13 cellular contexts compared by ENCODE assay signal in genomic region chr1:222588135-222588534, GRCh38. TPM values are rescaled to one million over a fixed set of nuclear protein-coding genes. Genes with fewer than 3 reads are reported as not detected.
DNase-seq lines count a peak whose midpoint lies in the region; TF ChIP-seq lines count a peak whose summit lies in the region.
"Had no signal": no experiment of that assay in that cellular context is flagged by ENCODE, and none has a peak within 500 bp of the region (broad histone marks: within the 10 kb centered on the region; RNA-seq: fewer than 3 reads in every experiment).

No MANE protein-coding gene starts in this region.

- H3K36me3 Mint-ChIP-seq in MCF 10A (ENCODE audit: insufficient read depth, unreplicated experiment) (peaks cover 59% of the 10 kb centered on the region), glutamatergic neuron (ENCODE audit: unreplicated experiment) (no peaks in the 10 kb centered on the region), type B pancreatic cell (peaks cover 16% of the 10 kb centered on the region)

- H3K27ac Mint-ChIP-seq in MCF 10A (ENCODE audit: low read depth, unreplicated experiment), result peak overlapping the region; percentile 33
- H3K27ac Mint-ChIP-seq in glutamatergic neuron (ENCODE audit: unreplicated experiment), result no peak overlapping the region
- no peak overlapping the region for H3K27ac Mint-ChIP-seq in type B pancreatic cell

- BruUV-seq in MCF 10A (replicated peaks; lab: Mats Ljungman, UMichigan) (no TSS peak), PC-9 (replicated peaks; lab: Mats Ljungman, UMichigan) (no TSS peak)

- POLR2A ChIA-PET in MCF 10A (lab: Yijun Ruan, JAX), result interaction anchor here (0.6 to 4.7 kb wide), 13 partner anchors 8 to 124 kb away, joined by 4 to 46 read pairs (median 21); partner anchors contain the start of genes AIDA, BROX and HHIPL2
- POLR2A ChIA-PET in PC-9 (lab: Charles Lee; ENCODE audit: unreplicated experiment), result no interaction called here

- H3K4me1 Mint-ChIP-seq in MCF 10A (ENCODE audit: insufficient read depth, unreplicated experiment) (peaks cover 62% of the 10 kb centered on the region), glutamatergic neuron (ENCODE audit: low read depth, unreplicated experiment) (peaks cover 2% of the 10 kb centered on the region), type B pancreatic cell (ENCODE audit: unreplicated experiment) (peaks cover 25% of the 10 kb centered on the region)

- intact Hi-C loops in MCF 10A (cut with micrococcal nuclease), result no loop called here
- intact Hi-C loops in breast epithelium (cut with DNase I; ENCODE audit: low total_unique reads), result no loop called here
- intact Hi-C loops in PC-9 (cut with micrococcal nuclease; ENCODE audit: unreplicated experiment), result loop anchor here (2.0 kb wide), 1 partner anchor 29 kb away; no protein-coding TSS in a partner anchor

- H3K9me3 ChIP-seq in breast epithelium, result no peaks in the 10 kb centered on the region
- no peaks in the 10 kb centered on the region for H3K9me3 ChIP-seq in PC-9 (ENCODE audit: insufficient read depth, low read depth)

- no peak overlapping the region for H3K4me3 ChIP-seq in breast epithelium
- peak overlapping the region; percentile 85; the same call in 1 of the 2 replicates for H3K4me3 ChIP-seq in PC-9

- TF ChIP-seq POLR2A in breast epithelium (IDR thresholded peaks at IDR 0.05), result no peak

- no peaks in the 10 kb centered on the region for H4K20me1 ChIP-seq in PC-9 (ENCODE audit: insufficient read depth)

- no peaks in the 10 kb centered on the region for H3K9me2 ChIP-seq in PC-9 (ENCODE audit: insufficient read depth)

- H3K27me3 Mint-ChIP-seq in MCF 10A (ENCODE audit: insufficient read depth, unreplicated experiment) (no peaks in the 10 kb centered on the region), glutamatergic neuron (ENCODE audit: unreplicated experiment) (no peaks in the 10 kb centered on the region), type B pancreatic cell (no peaks in the 10 kb centered on the region)

- H3F3A ChIP-seq in PC-9 (ENCODE audit: insufficient read depth, low read depth), result peaks cover 4% of the 10 kb centered on the region

- H3K79me2 ChIP-seq in PC-9 (ENCODE audit: low read depth), result peaks cover 66% of the 10 kb centered on the region

- H3K27ac ChIP-seq in breast epithelium, result no peak overlapping the region
- no peak overlapping the region for H3K27ac ChIP-seq in PC-9

- peak overlapping the region; percentile 80 for H3K4me2 ChIP-seq in PC-9

- no peaks in the 10 kb centered on the region for H3K9me3 Mint-ChIP-seq in MCF 10A (ENCODE audit: unreplicated experiment)
- peaks cover 2% of the 10 kb centered on the region for H3K9me3 Mint-ChIP-seq in glutamatergic neuron (ENCODE audit: unreplicated experiment)
- H3K9me3 Mint-ChIP-seq in type B pancreatic cell, result no peaks in the 10 kb centered on the region

- H3K4me3 Mint-ChIP-seq in MCF 10A (ENCODE audit: unreplicated experiment) (peak overlapping the region; percentile 97), glutamatergic neuron (ENCODE audit: unreplicated experiment) (peak overlapping the region; percentile 13), type B pancreatic cell (peak overlapping the region; percentile 55)

- H3K36me3 ChIP-seq in breast epithelium (no peaks in the 10 kb centered on the region), PC-9 (ENCODE audit: low read depth) (peaks cover 40% of the 10 kb centered on the region)

- no peaks in the 10 kb centered on the region for H3K27me3 ChIP-seq in breast epithelium
- no peaks in the 10 kb centered on the region for H3K27me3 ChIP-seq in PC-9 (ENCODE audit: insufficient read depth, low read depth)

- DNase-seq in MCF 10A (ENCODE audit: unreplicated experiment) (no peak), breast epithelium (ENCODE audit: low spot score in 2 of 2) (no peak), PC-9 (no peak), glutamatergic neuron (no peak), type B pancreatic cell (ENCODE audit: extremely low spot score, unreplicated experiment) (no peak), NCI-H510A (lab: John Stamatoyannopoulos, UW) (no peak), NOMO-1 (lab: John Stamatoyannopoulos, UW; ENCODE audit: unreplicated experiment in 2 of 2) (no peak), NCI-H2081 (lab: John Stamatoyannopoulos, UW) (no peak)
- DNase-seq: activated gamma-delta T cell treated with Interleukin-2 at 50 U/mL for 16 hours, C1 segment of cervical spinal cord, Kasumi-1, kidney, NCI-H345 had no signal

- no peak for TF ChIP-seq CTCF in MCF 10A (IDR thresholded peaks at IDR 0.05; ENCODE audit: unreplicated experiment)
- no peak for TF ChIP-seq CTCF in breast epithelium (IDR thresholded peaks at IDR 0.05)
- no peak for TF ChIP-seq CTCF in PC-9 (conservative IDR thresholded peaks at IDR 0.05)
- no peak for TF ChIP-seq CTCF in glutamatergic neuron (IDR thresholded peaks at IDR 0.05; ENCODE audit: partially characterized antibody, unreplicated experiment)
- TF ChIP-seq CTCF in type B pancreatic cell (conservative IDR thresholded peaks at IDR 0.05), result no peak

- CTCF ChIA-PET in MCF 10A (lab: Yijun Ruan, JAX), result interaction anchor here (0.8 to 1.1 kb wide), 2 partner anchors 123 to 125 kb away, joined by 3 to 5 read pairs; no protein-coding TSS in a partner anchor
- CTCF ChIA-PET in PC-9 (lab: Charles Lee), result no interaction called here

- no peak overlapping the region for H2AFZ ChIP-seq in PC-9

- H3K4me1 ChIP-seq in breast epithelium (peaks cover 0 to 11% of the 10 kb centered on the region in 2 donors), PC-9 (replicated peaks; ENCODE audit: insufficient read depth) (peaks cover 36% of the 10 kb centered on the region; the same call in 1 of the 2 replicates)

RNA-seq across cellular contexts. Expression of gene TAF1A, which starts 1.6 kb away (rescaled TPM):
- total RNA-seq in MCF 10A (2022) (38.2 and 39.3 TPM in 2 replicates), breast epithelium (10 to 100 TPM in 1 of 3 donors, 1 to 10 TPM in 2; 3.2 to 10.7 (median 6.9) TPM), PC-9 (2021) (18.4 and 19.3 TPM in 2 replicates), glutamatergic neuron (ENCODE audit: unreplicated experiment) (10.4 TPM), type B pancreatic cell (ENCODE audit: low replicate concordance) (9.9 and 16.7 TPM in 2 replicates)

RNA-seq across cellular contexts. Expression of gene MIA3, which starts 29.8 kb away (rescaled TPM):
- total RNA-seq in MCF 10A (2022) (166 and 203 TPM in 2 replicates), breast epithelium (100 to 1,000 TPM in 1 of 3 donors, 10 to 100 TPM in 2; 54.4 to 101 (median 55.7) TPM), PC-9 (2021) (61.3 and 65.1 TPM in 2 replicates), glutamatergic neuron (ENCODE audit: unreplicated experiment) (65.4 TPM), type B pancreatic cell (ENCODE audit: low replicate concordance) (55.2 and 78.6 TPM in 2 replicates)

RNA-seq across cellular contexts. Expression of gene HHIPL2, which starts 40.2 kb away (rescaled TPM):
- total RNA-seq in MCF 10A (2022) (1.1 and 1.7 TPM in 2 replicates), breast epithelium (under 1 TPM in 2 of 3 donors, not detected in 1; 0.59 to 0.98 TPM), PC-9 (2021) (14.0 and 18.7 TPM in 2 replicates), glutamatergic neuron (ENCODE audit: unreplicated experiment) (not detected), type B pancreatic cell (ENCODE audit: low replicate concordance) (0.14 and 2.4 TPM in 2 replicates)

Comparison
In these comparisons a context has a peak if more than half of its experiments do, and no peak if none do; other contexts are left out.
1. H3K4me3 Mint-ChIP-seq: peak in every context shown above with its lines; median percentile 97 in MCF 10A; 55 in type B pancreatic cell; 13 in glutamatergic neuron.